Comparison of ENCODE assay signal across 1 cellular context in the genomic region with DNA sequence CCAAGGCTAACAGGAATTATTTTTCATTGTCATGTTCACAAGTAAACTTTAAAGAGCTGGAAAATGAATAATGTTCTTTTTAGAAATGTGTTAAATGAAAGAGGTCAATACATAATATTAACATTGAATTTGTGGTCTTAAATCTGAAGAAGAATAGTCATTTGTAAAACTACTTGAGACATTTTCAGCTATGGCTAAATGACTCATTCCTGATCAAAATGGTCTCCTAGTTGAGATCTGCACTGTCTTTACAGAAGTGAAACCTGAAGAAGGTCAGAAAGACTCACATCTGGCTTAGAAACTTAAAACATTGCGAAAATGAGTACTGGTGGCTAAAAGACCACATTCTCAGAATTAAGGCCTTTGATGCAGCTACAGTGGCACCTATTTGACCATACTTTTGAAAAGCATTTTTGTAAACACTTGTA.
TF ChIP-seq lines count a peak whose summit lies in the region.

No MANE protein-coding gene starts in this region.

TF ChIP-seq in GM12878, 131 proteins besides CTCF, POLR2A, EP300 and RAD21 (continued from another document):
- TF ChIP-seq, protein P1, sequence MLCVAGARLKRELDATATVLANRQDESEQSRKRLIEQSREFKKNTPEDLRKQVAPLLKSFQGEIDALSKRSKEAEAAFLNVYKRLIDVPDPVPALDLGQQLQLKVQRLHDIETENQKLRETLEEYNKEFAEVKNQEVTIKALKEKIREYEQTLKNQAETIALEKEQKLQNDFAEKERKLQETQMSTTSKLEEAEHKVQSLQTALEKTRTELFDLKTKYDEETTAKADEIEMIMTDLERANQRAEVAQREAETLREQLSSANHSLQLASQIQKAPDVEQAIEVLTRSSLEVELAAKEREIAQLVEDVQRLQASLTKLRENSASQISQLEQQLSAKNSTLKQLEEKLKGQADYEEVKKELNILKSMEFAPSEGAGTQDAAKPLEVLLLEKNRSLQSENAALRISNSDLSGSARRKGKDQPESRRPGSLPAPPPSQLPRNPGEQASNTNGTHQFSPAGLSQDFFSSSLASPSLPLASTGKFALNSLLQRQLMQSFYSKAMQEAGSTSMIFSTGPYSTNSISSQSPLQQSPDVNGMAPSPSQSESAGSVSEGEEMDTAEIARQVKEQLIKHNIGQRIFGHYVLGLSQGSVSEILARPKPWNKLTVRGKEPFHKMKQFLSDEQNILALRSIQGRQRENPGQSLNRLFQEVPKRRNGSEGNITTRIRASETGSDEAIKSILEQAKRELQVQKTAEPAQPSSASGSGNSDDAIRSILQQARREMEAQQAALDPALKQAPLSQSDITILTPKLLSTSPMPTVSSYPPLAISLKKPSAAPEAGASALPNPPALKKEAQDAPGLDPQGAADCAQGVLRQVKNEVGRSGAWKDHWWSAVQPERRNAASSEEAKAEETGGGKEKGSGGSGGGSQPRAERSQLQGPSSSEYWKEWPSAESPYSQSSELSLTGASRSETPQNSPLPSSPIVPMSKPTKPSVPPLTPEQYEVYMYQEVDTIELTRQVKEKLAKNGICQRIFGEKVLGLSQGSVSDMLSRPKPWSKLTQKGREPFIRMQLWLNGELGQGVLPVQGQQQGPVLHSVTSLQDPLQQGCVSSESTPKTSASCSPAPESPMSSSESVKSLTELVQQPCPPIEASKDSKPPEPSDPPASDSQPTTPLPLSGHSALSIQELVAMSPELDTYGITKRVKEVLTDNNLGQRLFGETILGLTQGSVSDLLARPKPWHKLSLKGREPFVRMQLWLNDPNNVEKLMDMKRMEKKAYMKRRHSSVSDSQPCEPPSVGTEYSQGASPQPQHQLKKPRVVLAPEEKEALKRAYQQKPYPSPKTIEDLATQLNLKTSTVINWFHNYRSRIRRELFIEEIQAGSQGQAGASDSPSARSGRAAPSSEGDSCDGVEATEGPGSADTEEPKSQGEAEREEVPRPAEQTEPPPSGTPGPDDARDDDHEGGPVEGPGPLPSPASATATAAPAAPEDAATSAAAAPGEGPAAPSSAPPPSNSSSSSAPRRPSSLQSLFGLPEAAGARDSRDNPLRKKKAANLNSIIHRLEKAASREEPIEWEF (IDR thresholded peaks at IDR 0.05; ENCODE audit: insufficient replicate concordance, low read depth, low read length) = peak; percentile 97
- TF ChIP-seq ZBED1 (IDR thresholded peaks at IDR 0.05; ENCODE audit: borderline replicate concordance) (peak; percentile 96), NFYA (IDR thresholded peaks at IDR 0.05; ENCODE audit: borderline replicate concordance, low read depth, low read length) (no peak), SUPT20H (IDR thresholded peaks at IDR 0.05; ENCODE audit: borderline replicate concordance, control insufficient read depth, low read depth, low read length) (no peak), SIN3A (IDR thresholded peaks at IDR 0.05; ENCODE audit: low read depth, low read length) (no peak), HDAC2 (IDR thresholded peaks at IDR 0.05) (no peak), ZZZ3 (IDR thresholded peaks at IDR 0.05; ENCODE audit: control insufficient read depth, insufficient read length, low read depth) (no peak), KLF5 (IDR thresholded peaks at IDR 0.05; ENCODE audit: partially characterized antibody) (peak; percentile 69), STAT3 (IDR thresholded peaks at IDR 0.05; ENCODE audit: low read depth, low read length) (peak; percentile 98), HDAC6 (IDR thresholded peaks at IDR 0.05; ENCODE audit: unreplicated experiment) (no peak), FOXM1 (IDR thresholded peaks at IDR 0.05; ENCODE audit: low read depth, low read length) (peak; percentile 99), HDGF (IDR thresholded peaks at IDR 0.05) (no peak), FOXK2 (IDR thresholded peaks at IDR 0.05) (no peak)
- TF ChIP-seq, protein P2, sequence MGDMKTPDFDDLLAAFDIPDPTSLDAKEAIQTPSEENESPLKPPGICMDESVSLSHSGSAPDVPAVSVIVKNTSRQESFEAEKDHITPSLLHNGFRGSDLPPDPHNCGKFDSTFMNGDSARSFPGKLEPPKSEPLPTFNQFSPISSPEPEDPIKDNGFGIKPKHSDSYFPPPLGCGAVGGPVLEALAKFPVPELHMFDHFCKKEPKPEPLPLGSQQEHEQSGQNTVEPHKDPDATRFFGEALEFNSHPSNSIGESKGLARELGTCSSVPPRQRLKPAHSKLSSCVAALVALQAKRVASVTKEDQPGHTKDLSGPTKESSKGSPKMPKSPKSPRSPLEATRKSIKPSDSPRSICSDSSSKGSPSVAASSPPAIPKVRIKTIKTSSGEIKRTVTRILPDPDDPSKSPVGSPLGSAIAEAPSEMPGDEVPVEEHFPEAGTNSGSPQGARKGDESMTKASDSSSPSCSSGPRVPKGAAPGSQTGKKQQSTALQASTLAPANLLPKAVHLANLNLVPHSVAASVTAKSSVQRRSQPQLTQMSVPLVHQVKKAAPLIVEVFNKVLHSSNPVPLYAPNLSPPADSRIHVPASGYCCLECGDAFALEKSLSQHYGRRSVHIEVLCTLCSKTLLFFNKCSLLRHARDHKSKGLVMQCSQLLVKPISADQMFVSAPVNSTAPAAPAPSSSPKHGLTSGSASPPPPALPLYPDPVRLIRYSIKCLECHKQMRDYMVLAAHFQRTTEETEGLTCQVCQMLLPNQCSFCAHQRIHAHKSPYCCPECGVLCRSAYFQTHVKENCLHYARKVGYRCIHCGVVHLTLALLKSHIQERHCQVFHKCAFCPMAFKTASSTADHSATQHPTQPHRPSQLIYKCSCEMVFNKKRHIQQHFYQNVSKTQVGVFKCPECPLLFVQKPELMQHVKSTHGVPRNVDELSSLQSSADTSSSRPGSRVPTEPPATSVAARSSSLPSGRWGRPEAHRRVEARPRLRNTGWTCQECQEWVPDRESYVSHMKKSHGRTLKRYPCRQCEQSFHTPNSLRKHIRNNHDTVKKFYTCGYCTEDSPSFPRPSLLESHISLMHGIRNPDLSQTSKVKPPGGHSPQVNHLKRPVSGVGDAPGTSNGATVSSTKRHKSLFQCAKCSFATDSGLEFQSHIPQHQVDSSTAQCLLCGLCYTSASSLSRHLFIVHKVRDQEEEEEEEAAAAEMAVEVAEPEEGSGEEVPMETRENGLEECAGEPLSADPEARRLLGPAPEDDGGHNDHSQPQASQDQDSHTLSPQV (IDR thresholded peaks at IDR 0.05) = no peak
TF ChIP-seq in GM12878: peak in this region for 61.
